In genomic region chr4:122576261-122577188, GRCh38 we compare ENCODE assay signal across 8 cellular contexts. TPM values are rescaled to one million over a fixed set of nuclear protein-coding genes. Genes with fewer than 3 reads are reported as not detected.
DNase-seq lines count a peak whose midpoint lies in the region; ATAC-seq lines count a peak whose summit lies in the region.

No MANE protein-coding gene starts in this region.

- H3K27ac Mint-ChIP-seq in activated CD4-positive, alpha-beta memory T cell treated with anti-CD3 and anti-CD28 coated beads for 36 hours, result peak overlapping the region; percentile 71
- H3K27ac Mint-ChIP-seq in stimulated activated effector memory CD8-positive, alpha-beta T cell treated with anti-CD3 and anti-CD28 coated beads, Interleukin-12 subunit alpha, Interleukin-12 subunit beta, amount 100 ng/mL, for 72 hours, result no peak overlapping the region

- H3K4me3 Mint-ChIP-seq in activated CD4-positive, alpha-beta memory T cell treated with anti-CD3 and anti-CD28 coated beads for 36 hours, result peak overlapping the region; percentile 2
- H3K4me3 Mint-ChIP-seq in stimulated activated effector memory CD8-positive, alpha-beta T cell treated with anti-CD3 and anti-CD28 coated beads, Interleukin-12 subunit alpha, Interleukin-12 subunit beta, amount 100 ng/mL, for 72 hours, result no peak overlapping the region

- POLR2A ChIA-PET in activated CD4-positive, alpha-beta memory T cell treated with anti-CD3 and anti-CD28 coated beads for 36 hours (lab: Charles Lee), result interaction anchor here (0.9 to 4.1 kb wide), 5 partner anchors 24 to 120 kb away, joined by 3 to 26 read pairs (median 4); partner anchors contain the start of gene IL2

- intact Hi-C loops in activated CD4-positive, alpha-beta memory T cell treated with anti-CD3 and anti-CD28 coated beads for 36 hours (cut with micrococcal nuclease), result loop anchor here (1.0 to 5.0 kb wide), 10 partner anchors 23 to 754 kb away; partner anchors contain the start of genes BLTP1 and CCNA2

- no peaks in the 10 kb centered on the region for H3K27me3 Mint-ChIP-seq in activated CD4-positive, alpha-beta memory T cell treated with anti-CD3 and anti-CD28 coated beads for 36 hours

- H3K36me3 Mint-ChIP-seq in activated CD4-positive, alpha-beta memory T cell treated with anti-CD3 and anti-CD28 coated beads for 36 hours, result peaks cover 4% of the 10 kb centered on the region
- no peaks in the 10 kb centered on the region for H3K36me3 Mint-ChIP-seq in stimulated activated effector memory CD8-positive, alpha-beta T cell treated with anti-CD3 and anti-CD28 coated beads, Interleukin-12 subunit alpha, Interleukin-12 subunit beta, amount 100 ng/mL, for 72 hours

- peaks cover 46% of the 10 kb centered on the region for H3K4me1 Mint-ChIP-seq in activated CD4-positive, alpha-beta memory T cell treated with anti-CD3 and anti-CD28 coated beads for 36 hours (ENCODE audit: low read depth)
- H3K4me1 Mint-ChIP-seq in stimulated activated effector memory CD8-positive, alpha-beta T cell treated with anti-CD3 and anti-CD28 coated beads, Interleukin-12 subunit alpha, Interleukin-12 subunit beta, amount 100 ng/mL, for 72 hours, result peaks cover 21% of the 10 kb centered on the region

- DNase-seq in NCI-H146 (lab: John Stamatoyannopoulos, UW), result peak; percentile 5
- DNase-seq in NCI-H146 treated with DMSO at 0.1 percent for 48 hours (lab: John Stamatoyannopoulos, UW; ENCODE audit: unreplicated experiment), result no peak
- DNase-seq in NAMALWA (ENCODE audit: low spot score), result peak; percentile 74
- DNase-seq in activated CD4-positive, alpha-beta memory T cell treated with anti-CD3 and anti-CD28 coated beads for 36 hours, result peak; percentile 53
- peak; percentile 20 for DNase-seq in germinal center (ENCODE audit: low spot score)
- DNase-seq in stimulated activated effector memory CD8-positive, alpha-beta T cell treated with anti-CD3 and anti-CD28 coated beads, Interleukin-12 subunit alpha, Interleukin-12 subunit beta, amount 100 ng/mL, for 72 hours (ENCODE audit: low spot score in 2 of 2), result peak in 1 of 2 donors; percentile 17
- no peak for DNase-seq in activated CD8-positive, alpha-beta memory T cell treated with anti-CD3 and anti-CD28 coated beads, Interleukin-2, amount 50 U/mL, for 4 hours

- no peaks in the 10 kb centered on the region for H3K9me3 Mint-ChIP-seq in activated CD4-positive, alpha-beta memory T cell treated with anti-CD3 and anti-CD28 coated beads for 36 hours
- H3K9me3 Mint-ChIP-seq in stimulated activated effector memory CD8-positive, alpha-beta T cell treated with anti-CD3 and anti-CD28 coated beads, Interleukin-12 subunit alpha, Interleukin-12 subunit beta, amount 100 ng/mL, for 72 hours, result no peaks in the 10 kb centered on the region

- CTCF ChIA-PET in activated CD4-positive, alpha-beta memory T cell treated with anti-CD3 and anti-CD28 coated beads for 36 hours (lab: Charles Lee), result interaction anchor here (0.7 to 3.6 kb wide), 49 partner anchors 12 to 678 kb away, joined by 3 to 45 read pairs (median 5); partner anchors contain the start of gene IL2

- ATAC-seq in GM21360 (IDR thresholded peaks at IDR 0.05; ENCODE audit: unreplicated experiment), result peak; percentile 46
- peak; percentile 74 for ATAC-seq in stimulated activated effector memory CD8-positive, alpha-beta T cell treated with anti-CD3 and anti-CD28 coated beads, Interleukin-12 subunit alpha, Interleukin-12 subunit beta, amount 100 ng/mL, for 72 hours

RNA-seq across cellular contexts. Expression of gene IL21, which starts 44.3 kb away (rescaled TPM):
- total RNA-seq in activated CD4-positive, alpha-beta memory T cell treated with anti-CD3 and anti-CD28 coated beads for 36 hours, result 10 to 100 TPM; 65.1 to 67.0 TPM

Comparison
In these comparisons a context has a peak if more than half of its experiments do, and no peak if none do; other contexts are left out.
1. DNase-seq: peak in NCI-H146 (single experiment), NAMALWA (single experiment), activated CD4-positive, alpha-beta memory T cell treated with anti-CD3 and anti-CD28 coated beads for 36 hours (single experiment) and germinal center (single experiment); none in NCI-H146 treated with DMSO at 0.1 percent for 48 hours (single experiment) and activated CD8-positive, alpha-beta memory T cell treated with anti-CD3 and anti-CD28 coated beads, Interleukin-2, amount 50 U/mL, for 4 hours (single experiment).